10 cellular contexts compared by ENCODE assay signal in genomic region chrY:15756266-15756665, GRCh38.
"Had no signal": no experiment of that assay in that cellular context is flagged by ENCODE, and none has a peak within 500 bp of the region (broad histone marks: within the 10 kb centered on the region; RNA-seq: fewer than 3 reads in every experiment).

No MANE protein-coding gene starts in this region.

- ATAC-seq: HCT116, HepG2 had no signal

- H3K4me1 Mint-ChIP-seq: IgD-negative memory B cell had no signal

- H2AFZ ChIP-seq: GM23248 had no signal

- H3K36me3 ChIP-seq: HAP-1 had no signal

- H3K4me3 Mint-ChIP-seq: HFFc6, IgD-negative memory B cell had no signal

- H3K9ac ChIP-seq: GM23248 had no signal

- H3K27me3 Mint-ChIP-seq: IgD-negative memory B cell had no signal

- H3K9me3 ChIP-seq: HAP-1 had no signal

- H3K9me3 Mint-ChIP-seq: IgD-negative memory B cell had no signal

- H3K4me1 ChIP-seq: HAP-1 had no signal

- H3K36me3 Mint-ChIP-seq: IgD-negative memory B cell had no signal

- DNase-seq: GM23248, GOT3, H7, HFFc6, KBM-7 had no signal

- H3K27ac Mint-ChIP-seq: HFFc6, IgD-negative memory B cell had no signal

- H3K4me3 ChIP-seq: GM23248, HAP-1 had no signal

- H3K27ac ChIP-seq: GM23248, HL-60 had no signal
